20 cellular contexts compared by ENCODE assay signal in the genomic region with DNA sequence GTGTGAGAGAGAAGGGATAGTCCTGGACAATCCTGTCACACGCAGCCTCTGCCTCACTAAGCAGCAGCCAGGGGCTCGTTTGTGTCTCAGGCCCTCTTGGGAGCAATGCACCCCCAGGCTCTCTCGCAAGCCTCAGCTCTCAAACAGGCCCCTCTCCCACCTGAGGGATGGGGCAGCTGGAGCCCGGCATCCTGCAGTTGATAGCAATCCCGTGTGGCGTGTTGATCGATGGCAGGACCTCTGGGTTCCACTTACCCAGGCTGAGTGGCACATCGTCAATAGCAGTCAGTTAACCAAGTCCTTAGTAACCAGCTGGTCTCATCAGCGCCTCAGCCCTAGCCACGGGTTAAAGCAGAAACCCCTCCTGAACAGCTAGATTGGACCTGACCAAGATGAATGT.
"Had no signal": no experiment of that assay in that cellular context is flagged by ENCODE, and none has a peak within 500 bp of the region (broad histone marks: within the 10 kb centered on the region; RNA-seq: fewer than 3 reads in every experiment).

No MANE protein-coding gene starts in this region.

- H3K4me2 ChIP-seq: KMS-11, SK-N-SH had no signal

- FAIRE-seq: HTR-8/SVneo, K562, RCC 7860 had no signal

- H3K27ac ChIP-seq: HL-60, KMS-11, RWPE1 had no signal

- H3K9me3 ChIP-seq: SK-N-SH had no signal

- H3K4me3 ChIP-seq: K562 had no signal

- ATAC-seq: K562 had no signal

- DNase-seq: Kasumi-1, MM.1S, NCI-H1092 treated with DMSO at 0.1 percent for 48 hours, NCI-H1436, NCI-H187, NCI-H2029, NCI-H2081 treated with DMSO at 0.1 percent for 48 hours, NCI-H2227 treated with DMSO at 0.1 percent for 48 hours, NCI-H510A, NCI-H524 treated with DMSO at 0.1 percent for 48 hours, NCI-H69, NCI-H774, SHP77, SK-N-SH had no signal
